9 cellular contexts compared by ENCODE assay signal in genomic region chr6:30768634-30769087, GRCh38. TPM values are rescaled to one million over a fixed set of nuclear protein-coding genes. Genes with fewer than 3 reads are reported as not detected.
DNase-seq lines count a peak whose midpoint lies in the region; ATAC-seq and TF ChIP-seq lines count a peak whose summit lies in the region.
"Had no signal": no experiment of that assay in that cellular context is flagged by ENCODE, and none has a peak within 500 bp of the region (broad histone marks: within the 10 kb centered on the region; RNA-seq: fewer than 3 reads in every experiment).

No MANE protein-coding gene starts in this region.

- no peak for TF ChIP-seq EP300 in transverse colon (IDR thresholded peaks at IDR 0.05; ENCODE audit: low read depth)

- H3K4me3 Mint-ChIP-seq in activated T-helper 1 cell treated with anti-CD3 and anti-CD28 coated beads, Interleukin-12 subunit alpha, Interleukin-12 subunit beta, Interleukin-2, Interleukin-4 antibody, amounts not matched to agents 30 ng/mL and 10 ng/mL and 1 ng/mL, durations not matched to agents 14 hours and 24 hours and 36 hours = peak overlapping the region; percentile 52

- H3K4me3 ChIP-seq in heart right ventricle (no peak overlapping the region), transverse colon (no peak overlapping the region)

- DNase-seq in heart right ventricle (no peak), cardiac septum (ENCODE audit: low spot score) (no peak), islet precursor cell (peak; percentile 65), transverse colon (no peak), glomerular visceral epithelial cell (ENCODE audit: extremely low spot score) (no peak)
- no peak for DNase-seq in activated T-helper 1 cell treated with anti-CD3 and anti-CD28 coated beads, Interleukin-12 subunit alpha, Interleukin-12 subunit beta, Interleukin-2, Interleukin-4 antibody, amounts not matched to agents 30 ng/mL and 10 ng/mL and 1 ng/mL, durations not matched to agents 14 hours and 24 hours and 36 hours (ENCODE audit: low spot score)
- DNase-seq in activated effector memory CD4-positive, alpha-beta T cell treated with anti-CD3 and anti-CD28 coated beads, Interleukin-2, amount 50 U/mL, for 16 hours = no peak

- no peaks in the 10 kb centered on the region for H3K9me3 ChIP-seq in heart right ventricle
- no peaks in the 10 kb centered on the region for H3K9me3 ChIP-seq in transverse colon

- ATAC-seq in heart right ventricle (peak in 2 of 8 donors; percentile 5 to 24), HG03378 (IDR thresholded peaks at IDR 0.05; ENCODE audit: unreplicated experiment) (no peak)

- peaks cover 73% of the 10 kb centered on the region for H3K4me1 Mint-ChIP-seq in activated T-helper 1 cell treated with anti-CD3 and anti-CD28 coated beads, Interleukin-12 subunit alpha, Interleukin-12 subunit beta, Interleukin-2, Interleukin-4 antibody, amounts not matched to agents 30 ng/mL and 10 ng/mL and 1 ng/mL, durations not matched to agents 14 hours and 24 hours and 36 hours (ENCODE audit: low read depth)

- peaks cover 8% of the 10 kb centered on the region for H3K36me3 Mint-ChIP-seq in activated T-helper 1 cell treated with anti-CD3 and anti-CD28 coated beads, Interleukin-12 subunit alpha, Interleukin-12 subunit beta, Interleukin-2, Interleukin-4 antibody, amounts not matched to agents 30 ng/mL and 10 ng/mL and 1 ng/mL, durations not matched to agents 14 hours and 24 hours and 36 hours (ENCODE audit: low read depth)

- H3K27ac Mint-ChIP-seq in activated T-helper 1 cell treated with anti-CD3 and anti-CD28 coated beads, Interleukin-12 subunit alpha, Interleukin-12 subunit beta, Interleukin-2, Interleukin-4 antibody, amounts not matched to agents 30 ng/mL and 10 ng/mL and 1 ng/mL, durations not matched to agents 14 hours and 24 hours and 36 hours = peak overlapping the region; percentile 96

- H3K27me3 ChIP-seq in heart right ventricle (no peaks in the 10 kb centered on the region), transverse colon (no peaks in the 10 kb centered on the region)

- no peak for TF ChIP-seq POLR2A in transverse colon (IDR thresholded peaks at IDR 0.05)

- H3K36me3 ChIP-seq in heart right ventricle (no peaks in the 10 kb centered on the region), transverse colon (no peaks in the 10 kb centered on the region)

- peaks cover 8% of the 10 kb centered on the region for H3K9me3 Mint-ChIP-seq in activated T-helper 1 cell treated with anti-CD3 and anti-CD28 coated beads, Interleukin-12 subunit alpha, Interleukin-12 subunit beta, Interleukin-2, Interleukin-4 antibody, amounts not matched to agents 30 ng/mL and 10 ng/mL and 1 ng/mL, durations not matched to agents 14 hours and 24 hours and 36 hours

- H3K4me1 ChIP-seq in heart right ventricle (peaks cover 18 to 49% (median 39%) of the 10 kb centered on the region in 9 donors), transverse colon (peaks cover 8 to 28% (median 18%) of the 10 kb centered on the region in 4 donors)

- intact Hi-C loops in heart right ventricle (cut with DNase I) = no loop called here
- intact Hi-C loops in cardiac septum (cut with DNase I) = no loop called here
- intact Hi-C loops in activated T-helper 1 cell treated with anti-CD3 and anti-CD28 coated beads, Interleukin-12 subunit alpha, Interleukin-12 subunit beta, Interleukin-2, Interleukin-4 antibody, amounts not matched to agents 30 ng/mL and 10 ng/mL and 1 ng/mL, durations not matched to agents 14 hours and 24 hours and 36 hours (cut with micrococcal nuclease) = loop anchor here (1.0 kb wide), 9 partner anchors 10 to 109 kb away; partner anchors contain the start of gene IER3
- intact Hi-C loops in transverse colon (cut with DNase I; ENCODE audit: low total_unique reads) = no loop called here

- H3K27me3 Mint-ChIP-seq in activated T-helper 1 cell treated with anti-CD3 and anti-CD28 coated beads, Interleukin-12 subunit alpha, Interleukin-12 subunit beta, Interleukin-2, Interleukin-4 antibody, amounts not matched to agents 30 ng/mL and 10 ng/mL and 1 ng/mL, durations not matched to agents 14 hours and 24 hours and 36 hours (ENCODE audit: insufficient read depth) = peaks cover 1% of the 10 kb centered on the region

- H3K27ac ChIP-seq in heart right ventricle = peak overlapping the region in 7 of 10 donors; percentile 44 to 86 (median 72)
- peak overlapping the region in 3 of 4 donors; percentile 66 to 80 (median 80) for H3K27ac ChIP-seq in transverse colon
- H3K27ac ChIP-seq: C4-2B had no signal

- WGBS in heart right ventricle, 2 donors = 96 to 98% methylated on average over 4 of the region's 4 CpGs
- 90% methylated on average over 2 to 4 of the region's 4 CpGs for whole genome bisulfite sequencing in transverse colon (ENCODE audit: low coverage in 1 of 2), 2 donors

- in situ Hi-C loops in transverse colon (cut with MboI; ENCODE audit: low pct_ligation_motif_present in 1 of 4, low pct_unique_long_range_greater_than_20kb in 1 of 4, low sequenced_read_pairs in 3 of 4) = no loop called here

- TF ChIP-seq CTCF in heart right ventricle (IDR thresholded peaks at IDR 0.05) (no peak), transverse colon (IDR thresholded peaks at IDR 0.05) (no peak)

RNA-seq across cellular contexts. Expression of gene IER3, which starts 24.3 kb away (rescaled TPM):
- 100 to 1,000 TPM in 6 of 10 donors, 10 to 100 TPM in 4; 15.6 to 309 (median 115) TPM for total RNA-seq in heart right ventricle
- 10 to 100 TPM; 25.3 to 93.9 TPM for polyA plus RNA-seq in heart right ventricle
- 285 TPM for total RNA-seq in cardiac septum
- total RNA-seq in activated T-helper 1 cell treated with anti-CD3 and anti-CD28 coated beads, Interleukin-12 subunit alpha, Interleukin-12 subunit beta, Interleukin-2, Interleukin-4 antibody, amounts not matched to agents 30 ng/mL and 10 ng/mL and 1 ng/mL, durations not matched to agents 14 hours and 24 hours and 36 hours = 578 and 603 TPM in 2 replicates
- 100 to 1,000 TPM in 1 of 4 donors, 10 to 100 TPM in 3; 21.1 to 100 (median 84.6) TPM for total RNA-seq in transverse colon

RNA-seq across cellular contexts. Expression of gene FLOT1, which starts 26.2 kb away (rescaled TPM):
- total RNA-seq in heart right ventricle (100 to 1,000 TPM; 158 to 280 (median 184) TPM), cardiac septum (251 TPM), transverse colon (100 to 1,000 TPM; 123 to 146 (median 139) TPM)
- polyA plus RNA-seq in heart right ventricle = 100 to 1,000 TPM; 233 to 317 TPM
- total RNA-seq in activated T-helper 1 cell treated with anti-CD3 and anti-CD28 coated beads, Interleukin-12 subunit alpha, Interleukin-12 subunit beta, Interleukin-2, Interleukin-4 antibody, amounts not matched to agents 30 ng/mL and 10 ng/mL and 1 ng/mL, durations not matched to agents 14 hours and 24 hours and 36 hours = 252 and 262 TPM in 2 replicates

RNA-seq across cellular contexts. Expression of gene TUBB, which starts 48.5 kb away (rescaled TPM):
- total RNA-seq in heart right ventricle = 100 to 1,000 TPM; 144 to 437 (median 189) TPM
- 100 to 1,000 TPM; 156 to 440 TPM for polyA plus RNA-seq in heart right ventricle
- 215 TPM for total RNA-seq in cardiac septum
- 1,001 and 1,002 TPM in 2 replicates for total RNA-seq in activated T-helper 1 cell treated with anti-CD3 and anti-CD28 coated beads, Interleukin-12 subunit alpha, Interleukin-12 subunit beta, Interleukin-2, Interleukin-4 antibody, amounts not matched to agents 30 ng/mL and 10 ng/mL and 1 ng/mL, durations not matched to agents 14 hours and 24 hours and 36 hours
- total RNA-seq in transverse colon = 100 to 1,000 TPM in 3 of 4 donors, 10 to 100 TPM in 1; 77.1 to 128 (median 106) TPM

RNA-seq across cellular contexts. Expression of gene MDC1, which starts 51.6 kb away (rescaled TPM):
- total RNA-seq in heart right ventricle = 10 to 100 TPM; 15.3 to 21.7 (median 19.5) TPM
- 10 to 100 TPM; 11.2 to 18.1 TPM for polyA plus RNA-seq in heart right ventricle
- 23.1 TPM for total RNA-seq in cardiac septum
- 93.7 and 95.7 TPM in 2 replicates for total RNA-seq in activated T-helper 1 cell treated with anti-CD3 and anti-CD28 coated beads, Interleukin-12 subunit alpha, Interleukin-12 subunit beta, Interleukin-2, Interleukin-4 antibody, amounts not matched to agents 30 ng/mL and 10 ng/mL and 1 ng/mL, durations not matched to agents 14 hours and 24 hours and 36 hours
- 10 to 100 TPM in 2 of 4 donors, 1 to 10 TPM in 2; 3.1 to 13.5 (median 9.7) TPM for total RNA-seq in transverse colon
